Comparison of ENCODE assay signal across 31 cellular contexts in the genomic region with DNA sequence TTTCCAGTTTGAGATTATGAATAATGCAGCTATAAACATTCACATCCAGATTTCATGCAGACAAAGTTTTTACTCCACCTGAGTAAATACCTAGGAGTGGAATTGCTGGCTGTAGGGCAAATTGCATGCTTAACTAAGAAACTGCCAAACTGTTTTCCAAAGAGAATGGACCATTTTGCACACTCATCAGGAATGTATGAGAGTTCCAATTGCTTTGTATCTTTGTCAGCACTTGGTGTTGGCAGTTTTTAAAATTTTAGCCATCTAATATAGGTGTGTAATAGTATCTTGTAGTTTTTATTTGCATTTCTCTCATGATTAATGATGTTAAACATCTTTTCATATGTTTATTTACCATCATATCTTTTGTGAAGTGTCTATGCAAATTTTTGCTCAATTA. TPM values are rescaled to one million over a fixed set of nuclear protein-coding genes. Genes with fewer than 3 reads are reported as not detected.
"Had no signal": no experiment of that assay in that cellular context is flagged by ENCODE, and none has a peak within 500 bp of the region (broad histone marks: within the 10 kb centered on the region; RNA-seq: fewer than 3 reads in every experiment).

No MANE protein-coding gene starts in this region.

- H3K27me3 ChIP-seq: ascending aorta, breast epithelium, cardiac muscle cell, dorsolateral prefrontal cortex had no signal

- DNase-seq: activated CD4-positive, alpha-beta memory T cell treated with anti-CD3 and anti-CD28 coated beads for 36 hours; activated CD4-positive, alpha-beta T cell treated with anti-CD3 and anti-CD28 coated beads for 1 hour; activated CD4-positive, alpha-beta T cell treated with anti-CD3 and anti-CD28 coated beads for 48 hours; activated CD8-positive, alpha-beta memory T cell treated with anti-CD3 and anti-CD28 coated beads, Interleukin-2, amount 10 ng/mL, durations not matched to agents 7 days and 5 days; activated CD8-positive, alpha-beta memory T cell treated with anti-CD3 and anti-CD28 coated beads, Interleukin-2, amount 50 U/mL, for 4 hours; activated CD8-positive, alpha-beta T cell treated with anti-CD3 and anti-CD28 coated beads, Interleukin-2, amount 10 ng/mL, durations not matched to agents 7 days and 5 days; activated gamma-delta T cell; activated naive CD4-positive, alpha-beta T cell; activated naive CD4-positive, alpha-beta T cell treated with anti-CD3 and anti-CD28 coated beads, Interleukin-2, amount 10 ng/mL, durations not matched to agents 7 days and 5 days; activated naive CD8-positive, alpha-beta T cell treated with anti-CD3 and anti-CD28 coated beads, Interleukin-2, amount 10 ng/mL, durations not matched to agents 7 days and 5 days; activated T-cell treated with anti-CD3 and anti-CD28 coated beads, Interleukin-2, amount 50 U/mL, for 1 hour; activated T-cell treated with anti-CD3 and anti-CD28 coated beads, Interleukin-2, amount 50 U/mL, for 48 hours; central memory CD4-positive, alpha-beta T cell; cerebellar nuclear complex; dorsolateral prefrontal cortex; effector memory CD4-positive, alpha-beta T cell; endodermal cell; foreskin fibroblast; head of caudate nucleus; T-helper 1 cell; T-helper 17 cell; T1000 had no signal

- H3K36me3 ChIP-seq: breast epithelium, cardiac muscle cell had no signal

- H3K4me3 ChIP-seq: ascending aorta, breast epithelium, cardiac muscle cell, coronary artery, dorsolateral prefrontal cortex had no signal

- H3K9me3 ChIP-seq: ascending aorta, breast epithelium had no signal

- FAIRE-seq: frontal cortex had no signal

- ATAC-seq: activated CD8-positive, alpha-beta memory T cell treated with anti-CD3 and anti-CD28 coated beads, Interleukin-2, amount 10 ng/mL, durations not matched to agents 7 days and 5 days; activated CD8-positive, alpha-beta T cell treated with anti-CD3 and anti-CD28 coated beads, Interleukin-2, amount 10 ng/mL, durations not matched to agents 7 days and 5 days; activated naive CD4-positive, alpha-beta T cell treated with anti-CD3 and anti-CD28 coated beads, Interleukin-2, amount 50 U/mL, for 72 hours; esophagus mucosa; T-helper 17 cell; WTC11 had no signal

- H3K27ac ChIP-seq: ascending aorta, breast epithelium, cardiac muscle cell, coronary artery, dorsolateral prefrontal cortex, VCaP had no signal

- H3K4me1 ChIP-seq: ascending aorta, breast epithelium had no signal

RNA-seq across cellular contexts. Expression of gene TRIM59, which starts 40.6 kb away (rescaled TPM):
- total RNA-seq: ascending aorta had no signal
